ENCODE assay signal across 8 cellular contexts in the genomic region with DNA sequence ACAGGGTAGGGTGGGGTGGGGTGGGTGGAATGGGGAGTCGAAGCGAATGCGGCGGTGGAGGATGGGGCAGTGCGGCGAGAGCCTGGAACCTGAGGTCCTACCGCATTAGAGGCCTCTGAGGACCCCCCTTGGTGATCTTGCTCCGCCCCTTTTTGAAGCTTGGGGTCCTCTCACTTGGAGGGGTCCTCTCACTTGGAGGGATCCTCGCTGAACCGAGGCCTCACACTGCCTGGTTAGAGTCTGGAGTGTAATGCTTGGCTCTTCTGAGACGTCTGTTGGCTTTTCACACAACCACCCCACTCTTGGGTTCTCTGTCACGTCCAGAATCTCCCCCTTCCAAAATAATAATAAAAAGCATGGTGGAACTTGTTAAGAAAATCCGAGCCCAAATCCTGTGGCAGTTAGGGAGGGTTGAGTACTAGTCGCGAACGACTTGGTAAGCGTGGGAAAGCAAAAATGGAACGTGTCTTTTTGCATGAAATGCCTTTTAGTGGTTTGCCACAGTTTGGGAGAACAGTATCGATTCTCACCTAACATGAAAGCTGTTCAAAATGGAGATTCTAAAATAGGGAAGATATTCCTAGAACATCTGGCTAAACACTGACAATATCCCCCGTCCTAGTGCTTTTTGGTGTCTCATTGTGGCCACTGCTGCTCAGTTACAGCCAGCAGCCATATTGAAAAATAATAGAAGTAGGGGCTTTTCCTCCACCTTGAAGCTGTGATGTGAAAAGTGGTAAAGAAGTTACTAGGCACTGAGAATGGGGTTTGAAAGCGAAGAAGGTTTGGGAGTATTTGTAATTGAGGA. TPM values are rescaled to one million over a fixed set of nuclear protein-coding genes. Genes with fewer than 3 reads are reported as not detected.
A peak's percentile ranks its signal among the peaks of the same experiment; 100 is the strongest.
DNase-seq lines count a peak whose midpoint lies in the region; ATAC-seq and TF ChIP-seq lines count a peak whose summit lies in the region.

No MANE protein-coding gene starts in this region.

- peak overlapping the region; percentile 99 for H3K4me3 Mint-ChIP-seq in activated naive CD8-positive, alpha-beta T cell

- DNase-seq in CD1c-positive myeloid dendritic cell (ENCODE audit: extremely low spot score) = peak; percentile 15
- DNase-seq in kidney epithelial cell (ENCODE audit: low read depth) = no peak
- peak; percentile 44 for DNase-seq in superior temporal gyrus (ENCODE audit: extremely low spot score)
- no peak for DNase-seq in NCI-H187 (lab: John Stamatoyannopoulos, UW)
- DNase-seq in AG08395 (ENCODE audit: low spot score) = no peak

- H3K36me3 ChIP-seq in kidney epithelial cell (ENCODE audit: control insufficient read depth, insufficient read depth, low read length) = no peaks in the 10 kb centered on the region

- H3K9me3 Mint-ChIP-seq in activated naive CD8-positive, alpha-beta T cell (ENCODE audit: low read depth) = no peaks in the 10 kb centered on the region

- TF ChIP-seq CTCF in kidney epithelial cell (IDR thresholded peaks at IDR 0.05; ENCODE audit: insufficient read depth, low read length, poor library complexity, severe bottlenecking) = no peak

- peaks cover 31% of the 10 kb centered on the region for H3K4me1 Mint-ChIP-seq in activated naive CD8-positive, alpha-beta T cell (ENCODE audit: low read depth)

- no peaks in the 10 kb centered on the region for H3K27me3 Mint-ChIP-seq in activated naive CD8-positive, alpha-beta T cell

- no peaks in the 10 kb centered on the region for H3K36me3 Mint-ChIP-seq in activated naive CD8-positive, alpha-beta T cell

- H3K27me3 ChIP-seq in kidney epithelial cell (ENCODE audit: control insufficient read depth, insufficient read depth, low read length) = no peaks in the 10 kb centered on the region

- peak overlapping the region; percentile 81 for H3K4me3 ChIP-seq in kidney epithelial cell (ENCODE audit: low read depth, low read length)

- ATAC-seq in HG03095 (IDR thresholded peaks at IDR 0.05; ENCODE audit: unreplicated experiment) (peak; percentile 12), HG03442 (IDR thresholded peaks at IDR 0.05; ENCODE audit: unreplicated experiment) (no peak)

- peak overlapping the region; percentile 100 for H3K27ac Mint-ChIP-seq in activated naive CD8-positive, alpha-beta T cell

RNA-seq across cellular contexts. Expression of gene RBX1, which starts 0.8 kb away (rescaled TPM):
- 47.8 and 51.0 TPM in 2 replicates for total RNA-seq in kidney epithelial cell

Comparison
In these comparisons a context has a peak if more than half of its experiments do, and no peak if none do; other contexts are left out.
1. DNase-seq: peak in CD1c-positive myeloid dendritic cell (single experiment) and superior temporal gyrus (single experiment); none in kidney epithelial cell (single experiment), NCI-H187 (0 of 2) and AG08395 (single experiment).